1 cellular context compared by ENCODE assay signal in genomic region chr11:68038226-68038717, GRCh38.
TF ChIP-seq lines count a peak whose summit lies in the region.

No MANE protein-coding gene starts in this region.

TF ChIP-seq in HepG2, 621 proteins besides CTCF, POLR2A, EP300 and RAD21 (continued from another document and continues in another):
- TF ChIP-seq NFKBIZ (CRISPR knock-in tag; IDR thresholded peaks at IDR 0.05) (no peak), ZNF318 (CRISPR knock-in tag; IDR thresholded peaks at IDR 0.05) (0 out of 2 replicates have a peak, but pooled peaks have one; percentile 87), CBX5 (CRISPR knock-in tag; IDR thresholded peaks at IDR 0.05; ENCODE audit: borderline replicate concordance) (peak; percentile 84; the same call in 1 of the 2 replicates), GATA4 (IDR thresholded peaks at IDR 0.05; ENCODE audit: borderline replicate concordance, low read depth) (no peak; the same call in 1 of the 2 replicates), POLR2AphosphoS5 (IDR thresholded peaks at IDR 0.05; ENCODE audit: low read depth, low read length) (no peak), ZSCAN12 (CRISPR knock-in tag; IDR thresholded peaks at IDR 0.05) (no peak), SKI (IDR thresholded peaks at IDR 0.05; ENCODE audit: partially characterized antibody) (peak; percentile 88), IKZF4 (CRISPR knock-in tag; IDR thresholded peaks at IDR 0.05; ENCODE audit: borderline replicate concordance, low read depth, not compliant biosample characterization) (no peak), MAFK (conservative IDR thresholded peaks at IDR 0.05 in 1 of 2, IDR thresholded peaks at IDR 0.05 in 1 of 2; ENCODE audit: low read length in 2 of 2) (no peak), ZNF615 (CRISPR knock-in tag; IDR thresholded peaks at IDR 0.05; ENCODE audit: borderline replicate concordance) (no peak), STAT6 (CRISPR knock-in tag; IDR thresholded peaks at IDR 0.05; ENCODE audit: borderline replicate concordance) (peak; percentile 86; the same call in 1 of the 2 replicates), TBX3 (IDR thresholded peaks at IDR 0.05; ENCODE audit: borderline replicate concordance) (peak; percentile 87; the same call in 1 of the 2 replicates), SKIL (CRISPR knock-in tag; IDR thresholded peaks at IDR 0.05; ENCODE audit: borderline replicate concordance) (peak; percentile 95), ZKSCAN8 (CRISPR knock-in tag; IDR thresholded peaks at IDR 0.05; ENCODE audit: borderline replicate concordance) (0 out of 2 replicates have a peak, but pooled peaks have one; percentile 4), ZNF512 (CRISPR knock-in tag; IDR thresholded peaks at IDR 0.05) (no peak), TAF15 (IDR thresholded peaks at IDR 0.05; ENCODE audit: low read depth, low read length, poor library complexity, severe bottlenecking) (peak; percentile 49), ZNF713 (CRISPR knock-in tag; IDR thresholded peaks at IDR 0.05) (0 out of 2 replicates have a peak, but pooled peaks have one; percentile 24), ZHX2 (IDR thresholded peaks at IDR 0.05; ENCODE audit: low read depth) (peak; percentile 57; the same call in 1 of the 2 replicates), ZHX2 (CRISPR knock-in tag; IDR thresholded peaks at IDR 0.05; ENCODE audit: borderline replicate concordance) (0 out of 2 replicates have a peak, but pooled peaks have one; percentile 14), MTA1 (CRISPR knock-in tag; IDR thresholded peaks at IDR 0.05; ENCODE audit: borderline replicate concordance) (peak; percentile 98), SIN3A (IDR thresholded peaks at IDR 0.05; ENCODE audit: borderline replicate concordance, low read depth, low read length) (peak; percentile 89), ZNF431 (CRISPR knock-in tag; IDR thresholded peaks at IDR 0.05; ENCODE audit: borderline replicate concordance, low read depth) (peak; percentile 94), ZNF101 (CRISPR knock-in tag; IDR thresholded peaks at IDR 0.05; ENCODE audit: borderline replicate concordance, low read depth) (no peak), ZNF792 (CRISPR knock-in tag; IDR thresholded peaks at IDR 0.05) (peak; percentile 83; the same call in 1 of the 2 replicates), TP53 (CRISPR knock-in tag; conservative IDR thresholded peaks at IDR 0.05) (0 out of 2 replicates have a peak, but pooled peaks have one; percentile 72), DBP (CRISPR knock-in tag; IDR thresholded peaks at IDR 0.05; ENCODE audit: not compliant biosample characterization) (no peak), FOXP1 (IDR thresholded peaks at IDR 0.05) (no peak), FOXP1 (CRISPR knock-in tag; IDR thresholded peaks at IDR 0.05) (peak; percentile 59), HBP1 (CRISPR knock-in tag; IDR thresholded peaks at IDR 0.05; ENCODE audit: low read depth) (peak; percentile 83; the same call in 1 of the 2 replicates)
